8 cellular contexts compared by ENCODE assay signal in the genomic region with DNA sequence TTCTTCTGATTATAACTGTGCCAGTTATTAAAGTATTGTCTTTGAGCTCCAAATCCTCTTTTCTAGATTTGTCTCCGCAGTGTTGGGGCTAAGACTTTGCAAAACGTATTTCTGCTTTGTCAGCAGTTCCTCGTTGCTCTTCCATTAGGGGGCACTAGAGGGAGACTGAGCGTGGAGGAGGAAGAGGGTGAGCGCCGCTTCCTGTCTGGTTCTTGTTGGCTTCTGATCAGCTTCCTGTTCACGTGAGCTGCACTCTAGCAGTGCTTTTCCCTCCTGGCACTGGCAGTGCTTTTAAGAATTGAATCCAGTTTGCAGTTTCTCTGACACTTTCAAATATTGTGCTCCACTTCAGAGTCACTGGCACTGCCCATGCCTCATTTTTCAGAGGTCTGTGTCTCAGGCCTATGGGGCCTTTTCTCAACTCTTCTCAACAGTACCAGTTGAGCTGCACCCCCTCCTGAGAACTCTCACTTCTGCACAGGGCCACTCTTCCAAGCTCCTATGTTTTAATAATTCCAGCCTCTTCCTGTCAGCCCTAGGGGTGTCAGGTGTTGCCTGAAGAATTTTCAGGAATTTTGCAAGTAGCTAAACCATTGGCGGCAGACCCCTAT. TPM values are rescaled to one million over a fixed set of nuclear protein-coding genes. Genes with fewer than 3 reads are reported as not detected.
DNase-seq lines count a peak whose midpoint lies in the region; ATAC-seq, FAIRE-seq and TF ChIP-seq lines count a peak whose summit lies in the region.

No MANE protein-coding gene starts in this region.

- TF ChIP-seq POLR2A in HepG2 (IDR thresholded peaks at IDR 0.05; ENCODE audit: insufficient read depth in 1 of 2, low read depth in 2 of 2, low read length in 2 of 2) (no peak), sigmoid colon (IDR thresholded peaks at IDR 0.05) (no peak)

- CTCF ChIA-PET in CD8-positive, alpha-beta memory T cell (lab: Charles Lee): interaction anchor here (0.6 kb wide), 1 partner anchor 456 kb away, joined by 3 read pairs; no protein-coding TSS in a partner anchor
- CTCF ChIA-PET in HepG2 (lab: Yijun Ruan, JAX; ENCODE audit: low intra/inter-chr PET ratio, low total read pairs): no interaction called here

- no peaks in the 10 kb centered on the region for H3K9me3 ChIP-seq in CD8-positive, alpha-beta memory T cell (ENCODE audit: low read length)
- H3K9me3 ChIP-seq in HepG2 (ENCODE audit: low read length) (no peaks in the 10 kb centered on the region; the same call in 1 of the 2 replicates), sigmoid colon (no peaks in the 10 kb centered on the region)

- H3K9ac ChIP-seq in HepG2 (ENCODE audit: insufficient read depth, low read depth, low read length): no peak overlapping the region

- no peaks in the 10 kb centered on the region for H3K36me3 Mint-ChIP-seq in CD8-positive, alpha-beta memory T cell
- H3K36me3 Mint-ChIP-seq in activated T-cell treated with anti-CD3 and anti-CD28 coated beads, Interleukin-2, amount 50 U/mL, for 72 hours (ENCODE audit: insufficient read depth in 2 of 2): peaks cover 0 to 3% of the 10 kb centered on the region in 2 donors

- H2AFZ ChIP-seq in HepG2 (ENCODE audit: low read length): no peak overlapping the region

- peaks cover 0 to 7% (median 3%) of the 10 kb centered on the region in 5 donors for H3K9me3 Mint-ChIP-seq in CD8-positive, alpha-beta memory T cell
- peaks cover 3 to 8% of the 10 kb centered on the region in 2 donors for H3K9me3 Mint-ChIP-seq in activated T-cell treated with anti-CD3 and anti-CD28 coated beads, Interleukin-2, amount 50 U/mL, for 72 hours

- peaks cover 2% of the 10 kb centered on the region for H3K27me3 ChIP-seq in CD8-positive, alpha-beta memory T cell (ENCODE audit: insufficient read depth, low read length, poor library complexity, severe bottlenecking)
- H3K27me3 ChIP-seq in HepG2 (ENCODE audit: control insufficient read depth in 1 of 2, insufficient read depth in 2 of 2, low read length in 2 of 2) (peaks cover 0 to 2% of the 10 kb centered on the region in 2 experiments; a peak in 2 of 5 replicates), sigmoid colon (no peaks in the 10 kb centered on the region)

- H3K27ac Mint-ChIP-seq in CD8-positive, alpha-beta memory T cell: peak overlapping the region in 2 of 8 donors; percentile 1 to 58
- no peak overlapping the region for H3K27ac Mint-ChIP-seq in activated T-cell treated with anti-CD3 and anti-CD28 coated beads, Interleukin-2, amount 50 U/mL, for 72 hours

- H3K4me3 Mint-ChIP-seq in CD8-positive, alpha-beta memory T cell: no peak overlapping the region
- no peak overlapping the region for H3K4me3 Mint-ChIP-seq in activated T-cell treated with anti-CD3 and anti-CD28 coated beads, Interleukin-2, amount 50 U/mL, for 72 hours

- in situ Hi-C loops in HepG2 (cut with HindIII; ENCODE audit: extremely low pct_ligation_motif_present, low pct_unique_long_range_greater_than_20kb): no loop called here

- WGBS in HepG2 (ENCODE audit: low lambda C conversion rate): 28% methylated on average over 8 of the region's 8 CpGs
- 69 to 74% methylated on average over 8 of the region's 8 CpGs for WGBS in sigmoid colon, 2 donors

- TF ChIP-seq CTCF in HepG2 (CRISPR knock-in tag; IDR thresholded peaks at IDR 0.05) (peak; percentile 59), sigmoid colon (IDR thresholded peaks at IDR 0.05) (no peak)

- POLR2A ChIA-PET in CD8-positive, alpha-beta memory T cell (lab: Charles Lee): no interaction called here
- POLR2A ChIA-PET in HepG2 (lab: Yijun Ruan, JAX): no interaction called here

- H3K4me1 Mint-ChIP-seq in CD8-positive, alpha-beta memory T cell: peaks cover 5 to 8% (median 5%) of the 10 kb centered on the region in 3 donors
- peaks cover 4% of the 10 kb centered on the region for H3K4me1 Mint-ChIP-seq in activated T-cell treated with anti-CD3 and anti-CD28 coated beads, Interleukin-2, amount 50 U/mL, for 72 hours (ENCODE audit: low read depth)

- BruUV-seq in HepG2 (replicated peaks; lab: Mats Ljungman, UMichigan): no TSS peak

- ATAC-seq in GM21360 (IDR thresholded peaks at IDR 0.05; ENCODE audit: unreplicated experiment): peak; percentile 82
- ATAC-seq in activated T-cell treated with anti-CD3 and anti-CD28 coated beads, Interleukin-2, amount 50 U/mL, for 72 hours (replicated peaks in 1 of 2): peak; percentile 24 to 58
- peak; percentile 78 for ATAC-seq in HepG2

- H3K4me3 ChIP-seq in CD8-positive, alpha-beta memory T cell (ENCODE audit: low read length): no peak overlapping the region
- no peak overlapping the region; a peak in 1 of 6 replicates for H3K4me3 ChIP-seq in HepG2 (replicated peaks in 1 of 3; ENCODE audit: insufficient read depth in 1 of 3, low read depth in 2 of 3, low read length in 3 of 3)
- no peak overlapping the region for H3K4me3 ChIP-seq in sigmoid colon

- TF ChIP-seq RAD21 in HepG2 (CRISPR knock-in tag; IDR thresholded peaks at IDR 0.05): no peak

- H3K4me1 ChIP-seq in CD8-positive, alpha-beta memory T cell (ENCODE audit: insufficient read depth, low read length): peaks cover 5% of the 10 kb centered on the region
- no peaks in the 10 kb centered on the region for H3K4me1 ChIP-seq in HepG2 (ENCODE audit: insufficient read depth, low read length)
- no peaks in the 10 kb centered on the region for H3K4me1 ChIP-seq in sigmoid colon

- TF ChIP-seq EP300 in HepG2 (IDR thresholded peaks at IDR 0.05; ENCODE audit: low read depth in 2 of 2, low read length in 2 of 2): no peak
- TF ChIP-seq EP300 in HepG2 (CRISPR knock-in tag; IDR thresholded peaks at IDR 0.05; ENCODE audit: borderline replicate concordance): no peak
- no peak for TF ChIP-seq EP300 in sigmoid colon (IDR thresholded peaks at IDR 0.05)

- H3K79me2 ChIP-seq in HepG2 (ENCODE audit: insufficient read depth, low read length): no peaks in the 10 kb centered on the region

- H3K4me2 ChIP-seq in HepG2 (ENCODE audit: low read depth, low read length): peak overlapping the region; percentile 24; the same call in 1 of the 2 replicates

- FAIRE-seq in HepG2 (lab: Jason Lieb, UNC): no peak

- DNase-seq in CD8-positive, alpha-beta memory T cell: peak in 4 of 5 donors; percentile 5 to 50 (median 32)
- DNase-seq in NCI-H2029 treated with DMSO at 0.1 percent for 48 hours (lab: John Stamatoyannopoulos, UW) (peak; percentile 35), HepG2 (ENCODE audit: low spot score) (peak; percentile 56), SIG-M5 treated with dmso at 0.1 percent for 504 hours (lab: John Stamatoyannopoulos, UW; ENCODE audit: unreplicated experiment) (no peak), sigmoid colon (no peak), T1000 (lab: John Stamatoyannopoulos, UW) (no peak)
- DNase-seq in activated T-cell treated with anti-CD3 and anti-CD28 coated beads, Interleukin-2, amount 50 U/mL, for 72 hours: peak; percentile 16 to 19

- H3K36me3 ChIP-seq in CD8-positive, alpha-beta memory T cell (ENCODE audit: insufficient read depth, low read length): no peaks in the 10 kb centered on the region
- H3K36me3 ChIP-seq in HepG2 (replicated peaks in 1 of 2; ENCODE audit: control insufficient read depth in 1 of 2, insufficient read depth in 2 of 2, low read length in 2 of 2) (no peaks in the 10 kb centered on the region), sigmoid colon (no peaks in the 10 kb centered on the region)

- peaks cover 15 to 42% of the 10 kb centered on the region in 2 donors for H3K27me3 Mint-ChIP-seq in CD8-positive, alpha-beta memory T cell
- H3K27me3 Mint-ChIP-seq in activated T-cell treated with anti-CD3 and anti-CD28 coated beads, Interleukin-2, amount 50 U/mL, for 72 hours (ENCODE audit: low read depth): peaks cover 20% of the 10 kb centered on the region

- H4K20me1 ChIP-seq in HepG2 (ENCODE audit: insufficient read depth, low read length): no peaks in the 10 kb centered on the region

- intact Hi-C loops in HepG2 (cut with micrococcal nuclease; ENCODE audit: unreplicated experiment): loop anchor here (1.0 kb wide), 1 partner anchor 517 kb away; no protein-coding TSS in a partner anchor
- intact Hi-C loops in sigmoid colon (cut with DNase I): no loop called here

- H3K27ac ChIP-seq in CD8-positive, alpha-beta memory T cell (ENCODE audit: low read depth, low read length): no peak overlapping the region
- H3K27ac ChIP-seq in HepG2 (ENCODE audit: extremely low read length, insufficient read depth, low read length) (no peak overlapping the region), sigmoid colon (no peak overlapping the region)

TF ChIP-seq in HepG2, 621 proteins besides CTCF, POLR2A, EP300 and RAD21 (continues in another document):
- TF ChIP-seq MAFK (conservative IDR thresholded peaks at IDR 0.05 in 1 of 2, IDR thresholded peaks at IDR 0.05 in 1 of 2; ENCODE audit: low read length in 2 of 2) (peak; percentile 99 to 100), SNRNP70 (IDR thresholded peaks at IDR 0.05; ENCODE audit: low read depth, low read length) (no peak), ZNF777 (CRISPR knock-in tag; IDR thresholded peaks at IDR 0.05) (no peak), ZFY (CRISPR knock-in tag; IDR thresholded peaks at IDR 0.05) (no peak)

RNA-seq across cellular contexts. Expression of gene LCORL, which starts 54.4 kb away (rescaled TPM):
- total RNA-seq in CD8-positive, alpha-beta memory T cell: 1 to 10 TPM; 7.2 to 9.1 TPM
- polyA plus RNA-seq in CD8-positive, alpha-beta memory T cell: 6.9 TPM
- 1 to 10 TPM; 8.4 to 9.1 TPM for total RNA-seq in activated T-cell treated with anti-CD3 and anti-CD28 coated beads, Interleukin-2, amount 50 U/mL, for 72 hours
- 14.5 and 16.5 TPM in 2 replicates for total RNA-seq in HepG2 (2016; rRNA removed; fragmentation: Illumina TruSeq; extraction: Trizol)
- total RNA-seq in HepG2 (2016; cell fraction: cytosol; rRNA removed; fragmentation: Illumina TruSeq; extraction: Trizol; ENCODE audit: low read depth): 12.9 and 14.7 TPM in 2 replicates
- 15.7 and 17.7 TPM in 2 replicates for total RNA-seq in HepG2 (2016; cell fraction: insoluble cytoplasmic fraction; rRNA removed; fragmentation: Illumina TruSeq; extraction: Trizol)
- total RNA-seq in HepG2 (2016; cell fraction: membrane; rRNA removed; fragmentation: Illumina TruSeq; extraction: Trizol): 6.3 and 9.2 TPM in 2 replicates
- 28.7 and 32.0 TPM in 2 replicates for total RNA-seq in HepG2 (2016; cell fraction: nucleus; rRNA removed; fragmentation: Illumina TruSeq; extraction: Trizol)
- 3.8 and 5.3 TPM in 2 replicates for polyA plus RNA-seq in HepG2 (2011; rRNA removed)
- polyA plus RNA-seq in HepG2 (2011; cell fraction: cytosol; rRNA removed): 1.4 and 2.2 TPM in 2 replicates
- polyA plus RNA-seq in HepG2 (2011; cell fraction: nucleus; rRNA removed): 3.8 TPM in 2 replicates
- 7.5 and 8.0 TPM in 2 replicates for polyA plus RNA-seq in HepG2 (2012)
- 4.7 and 5.7 TPM in 2 replicates for polyA plus RNA-seq in HepG2 (2016; cell fraction: cytosol; fragmentation: Illumina TruSeq; extraction: Trizol; ENCODE audit: low read depth)
- 9.4 and 11.8 TPM in 2 replicates for polyA plus RNA-seq in HepG2 (2016; cell fraction: insoluble cytoplasmic fraction; fragmentation: Illumina TruSeq; extraction: Trizol; ENCODE audit: low read depth)
- 4.8 and 6.3 TPM in 2 replicates for polyA plus RNA-seq in HepG2 (2016; cell fraction: membrane; fragmentation: Illumina TruSeq; extraction: Trizol; ENCODE audit: low read depth)
- 8.6 and 9.4 TPM in 2 replicates for polyA plus RNA-seq in HepG2 (2016; cell fraction: nucleus; fragmentation: Illumina TruSeq; extraction: Trizol; ENCODE audit: insufficient read depth, low read depth)
- 5.2 and 7.8 TPM in 2 replicates for polyA minus RNA-seq in HepG2 (2011; rRNA and poly(A)+ RNA removed; ENCODE audit: low replicate concordance)
- polyA minus RNA-seq in HepG2 (2011; cell fraction: cytosol; rRNA and poly(A)+ RNA removed): 5.4 and 7.4 TPM in 2 replicates
- polyA minus RNA-seq in HepG2 (2011; cell fraction: nucleus; rRNA and poly(A)+ RNA removed): 53.7 and 60.4 TPM in 2 replicates
- total RNA-seq in sigmoid colon: 10 to 100 TPM; 27.5 to 46.0 (median 31.4) TPM
- polyA plus RNA-seq in sigmoid colon: 1 to 10 TPM; 3.2 to 4.2 (median 3.5) TPM

Comparison
In these comparisons a context has a peak if more than half of its experiments do, and no peak if none do; other contexts are left out.
1. DNase-seq: peak in CD8-positive, alpha-beta memory T cell (4 of 5), NCI-H2029 treated with DMSO at 0.1 percent for 48 hours (single experiment), activated T-cell treated with anti-CD3 and anti-CD28 coated beads, Interleukin-2, amount 50 U/mL, for 72 hours (2 of 2) and HepG2 (single experiment); none in SIG-M5 treated with dmso at 0.1 percent for 504 hours (single experiment), sigmoid colon (single experiment) and T1000 (single experiment).
2. Peak in every context shown above with its lines, with median percentiles within 50 percentile points of each other: ATAC-seq.